ENCODE assay signal across 8 cellular contexts in genomic region chr10:15898046-15898445, GRCh38. TPM values are rescaled to one million over a fixed set of nuclear protein-coding genes. Genes with fewer than 3 reads are reported as not detected.
DNase-seq lines count a peak whose midpoint lies in the region; ATAC-seq, FAIRE-seq and TF ChIP-seq lines count a peak whose summit lies in the region.
"Had no signal": no experiment of that assay in that cellular context is flagged by ENCODE, and none has a peak within 500 bp of the region (broad histone marks: within the 10 kb centered on the region; RNA-seq: fewer than 3 reads in every experiment).

No MANE protein-coding gene starts in this region.

- DNase-seq in GM12864 (ENCODE audit: low read depth) (no peak), HuH-7 (ENCODE audit: low spot score) (peak; percentile 17), GM12878 (ENCODE audit: low read depth, low spot score) (no peak), non-pigmented ciliary epithelial cell (ENCODE audit: low read depth) (peak; percentile 10)
- no peak for DNase-seq in activated T-cell treated with anti-CD3 and anti-CD28 coated beads, Interleukin-2, amount 50 U/mL, for 1 hour
- DNase-seq: activated B cell treated with CpG ODN at 0.5 μM for 24 hours had no signal

- H3K27me3 ChIP-seq in GM12878 (replicated peaks in 1 of 2; ENCODE audit: control insufficient read depth in 2 of 2, insufficient read depth in 2 of 2, low read length in 1 of 2), result no peaks in the 10 kb centered on the region

- TF ChIP-seq CTCF in GM12864 (IDR thresholded peaks at IDR 0.05; ENCODE audit: low read depth, low read length, missing control alignments), result peak; percentile 49
- peak; percentile 12 to 29 (median 26); a peak in 3 of 6 replicates for TF ChIP-seq CTCF in GM12878 (IDR thresholded peaks at IDR 0.05 in 2 of 3, conservative IDR thresholded peaks at IDR 0.05 in 1 of 3; ENCODE audit: control insufficient read depth in 2 of 3, extremely low read depth in 1 of 3, insufficient read depth in 1 of 3, low read depth in 3 of 3, low read length in 3 of 3)

- H3K4me3 ChIP-seq in GM12864 (ENCODE audit: low read depth, low read length), result no peak overlapping the region
- H3K4me3 ChIP-seq in GM12878, result no peak overlapping the region

- H4K20me1 ChIP-seq in GM12878 (ENCODE audit: control insufficient read depth, insufficient read depth), result no peaks in the 10 kb centered on the region

- SMC1A ChIA-PET in GM12878 (lab: Charles Lee; ENCODE audit: uncharacterized antibody, unreplicated experiment), result interaction anchor here (0.6 kb wide), 1 partner anchor 90 kb away, joined by 3 read pairs; no protein-coding TSS in a partner anchor

- no TSS peak for BruUV-seq in GM12878 (replicated peaks; lab: Mats Ljungman, UMichigan)

- POLR2A ChIA-PET in GM12878 (lab: Charles Lee), result no interaction called here

- ATAC-seq in GM12878 (peak; percentile 51; the same call in 1 of the 3 replicates), HG03045 (IDR thresholded peaks at IDR 0.05; ENCODE audit: unreplicated experiment) (no peak), HG03280 (IDR thresholded peaks at IDR 0.05; ENCODE audit: unreplicated experiment) (no peak)

- RAD21 ChIA-PET in GM12878 (lab: Charles Lee; ENCODE audit: unreplicated experiment), result no interaction called here

- CTCF ChIA-PET in GM12878 (lab: Yijun Ruan, JAX), result interaction anchor here (1.2 kb wide), 1 partner anchor 16 kb away, joined by 3 read pairs; no protein-coding TSS in a partner anchor

- 1% methylated on average over 4 of the region's 4 CpGs for WGBS in GM12878 (ENCODE audit: insufficient coverage, insufficient replicate concordance, low lambda C conversion rate, missing lambda C conversion rate)

- no peaks in the 10 kb centered on the region for H3K9me3 ChIP-seq in GM12878 (replicated peaks; ENCODE audit: control insufficient read depth, insufficient read depth, low read length)

- H3K27ac ChIP-seq in GM12878 (ENCODE audit: control insufficient read depth, insufficient read depth), result no peak overlapping the region

- TF ChIP-seq RAD21 in GM12878 (IDR thresholded peaks at IDR 0.05; ENCODE audit: insufficient read depth, low read depth, low read length), result no peak

- no peak overlapping the region for H2AFZ ChIP-seq in GM12878 (ENCODE audit: control insufficient read depth, low read depth, low read length)

- intact Hi-C loops in GM12878 (cut with micrococcal nuclease; ENCODE audit: unreplicated experiment), result no loop called here

- no peak for FAIRE-seq in GM12878 (lab: Jason Lieb, UNC)

- no peak for TF ChIP-seq POLR2A in GM12878 (IDR thresholded peaks at IDR 0.05; ENCODE audit: low read depth, low read length)

- no peaks in the 10 kb centered on the region for H3K79me2 ChIP-seq in GM12878 (ENCODE audit: control insufficient read depth, insufficient read depth, low read length)

- in situ Hi-C loops in GM12878 (cut with MboI), result loop anchor here (10.0 to 25.0 kb wide), 2 partner anchors 647 to 1364 kb away; no protein-coding TSS in a partner anchor

- H3K9ac ChIP-seq in GM12878 (ENCODE audit: control insufficient read depth, insufficient read depth, low read length), result no peak overlapping the region

- no peaks in the 10 kb centered on the region for H3K4me1 ChIP-seq in GM12878 (ENCODE audit: control insufficient read depth, insufficient read depth, low read length)

- no peak for TF ChIP-seq EP300 in GM12878 (IDR thresholded peaks at IDR 0.05; ENCODE audit: borderline replicate concordance in 1 of 2, control insufficient read depth in 1 of 2, low read depth in 2 of 2, low read length in 2 of 2)

- no peaks in the 10 kb centered on the region for H3K36me3 ChIP-seq in GM12878 (ENCODE audit: control insufficient read depth in 2 of 2, insufficient read depth in 2 of 2, low read length in 1 of 2)

- no peak overlapping the region for H3K4me2 ChIP-seq in GM12878 (ENCODE audit: control insufficient read depth, insufficient read depth)

TF ChIP-seq in GM12878, 131 proteins besides CTCF, POLR2A, EP300 and RAD21:
- TF ChIP-seq ZNF384 (IDR thresholded peaks at IDR 0.05; ENCODE audit: borderline replicate concordance, low read depth, low read length) (no peak), YBX1 (IDR thresholded peaks at IDR 0.05) (no peak), HCFC1 (IDR thresholded peaks at IDR 0.05; ENCODE audit: low read length) (no peak)

RNA-seq across cellular contexts. Expression of gene MINDY3, which starts 37.7 kb away (rescaled TPM):
- 78.8 and 81.4 TPM in 2 replicates for total RNA-seq in GM12878 (2013; cell fraction: nucleolus; rRNA removed)
- 14.6 and 14.8 TPM in 2 replicates for total RNA-seq in GM12878 (2014; rRNA removed)
- 22.9 and 23.6 TPM in 2 replicates for total RNA-seq in GM12878 (2014; rRNA removed; fragmentation: Illumina TruSeq; extraction: Trizol)
- total RNA-seq in GM12878 (2021), result 13.9 and 14.6 TPM in 2 replicates
- 4.5 TPM for polyA plus RNA-seq in GM12878 (2011; ENCODE audit: low read depth)
- 20.5 and 28.2 TPM in 2 replicates for polyA plus RNA-seq in GM12878 (2011; rRNA removed)
- polyA plus RNA-seq in GM12878 (2011; cell fraction: cytosol; rRNA removed), result 5.6 and 6.1 TPM in 2 replicates
- polyA plus RNA-seq in GM12878 (2011; cell fraction: nucleus; rRNA removed), result 35.5 and 40.2 TPM in 2 replicates
- 11.0 and 11.4 TPM in 2 replicates for polyA plus RNA-seq in GM12878 (2012)
- polyA plus RNA-seq in GM12878 (2014; fragmentation: Illumina TruSeq; extraction: Trizol), result 19.3 and 22.1 TPM in 2 replicates
- 10 to 100 TPM; 12.0 to 15.4 TPM for polyA plus RNA-seq in GM12878 (2014; fragmentation: Nextera tagmentation; extraction: Ambion mirVana)
- polyA plus RNA-seq in GM12878 (2014; rRNA removed), result 10.3 and 13.7 TPM in 2 replicates
- 10 to 100 TPM; 16.1 to 17.9 TPM for polyA plus RNA-seq in GM12878 (2016; fragmentation: Nextera tagmentation; extraction: Ambion mirVana)
- polyA minus RNA-seq in GM12878 (2011; rRNA and poly(A)+ RNA removed), result 10.8 and 12.8 TPM in 2 replicates
- polyA minus RNA-seq in GM12878 (2011; cell fraction: cytosol; rRNA and poly(A)+ RNA removed), result 2.9 and 7.0 TPM in 2 replicates
- polyA minus RNA-seq in GM12878 (2011; cell fraction: nucleus; rRNA and poly(A)+ RNA removed), result 33.9 and 41.4 TPM in 2 replicates

Comparison
In these comparisons a context has a peak if more than half of its experiments do, and no peak if none do; other contexts are left out.
1. DNase-seq: peak in HuH-7 (single experiment) and non-pigmented ciliary epithelial cell (single experiment); none in GM12864 (single experiment), GM12878 (single experiment) and activated T-cell treated with anti-CD3 and anti-CD28 coated beads, Interleukin-2, amount 50 U/mL, for 1 hour (single experiment).